Comparison of ENCODE assay signal across 29 cellular contexts in genomic region chr5:14669415-14669814, GRCh38. TPM values are rescaled to one million over a fixed set of nuclear protein-coding genes. Genes with fewer than 3 reads are reported as not detected.
A peak's percentile ranks its signal among the peaks of the same experiment; 100 is the strongest.
DNase-seq lines count a peak whose midpoint lies in the region; ATAC-seq, FAIRE-seq and TF ChIP-seq lines count a peak whose summit lies in the region.
"Had no signal": no experiment of that assay in that cellular context is flagged by ENCODE, and none has a peak within 500 bp of the region (broad histone marks: within the 10 kb centered on the region; RNA-seq: fewer than 3 reads in every experiment).

No MANE protein-coding gene starts in this region.

- RAD21 ChIA-PET in GM12878 (lab: Charles Lee; ENCODE audit: unreplicated experiment) = interaction anchor here (1.1 to 4.8 kb wide), 5 partner anchors 9 to 467 kb away, joined by 3 to 33 read pairs (median 4); no protein-coding TSS in a partner anchor

- H4K20me1 ChIP-seq in HepG2 (ENCODE audit: insufficient read depth, low read length) = peaks cover 27% of the 10 kb centered on the region
- H4K20me1 ChIP-seq in GM12878 (ENCODE audit: control insufficient read depth, insufficient read depth) = no peaks in the 10 kb centered on the region; the same call in 1 of the 2 replicates

- H2AFZ ChIP-seq in HepG2 (ENCODE audit: low read length) = no peak overlapping the region
- no peak overlapping the region for H2AFZ ChIP-seq in GM12878 (ENCODE audit: control insufficient read depth, low read depth, low read length)

- no peak for TF ChIP-seq EP300 in HepG2 (IDR thresholded peaks at IDR 0.05; ENCODE audit: low read depth in 2 of 2, low read length in 2 of 2)
- TF ChIP-seq EP300 in HepG2 (CRISPR knock-in tag; IDR thresholded peaks at IDR 0.05; ENCODE audit: borderline replicate concordance) = no peak
- no peak for TF ChIP-seq EP300 in GM12878 (IDR thresholded peaks at IDR 0.05; ENCODE audit: borderline replicate concordance in 1 of 2, control insufficient read depth in 1 of 2, low read depth in 2 of 2, low read length in 2 of 2)

- H3K79me2 ChIP-seq in HepG2 (ENCODE audit: insufficient read depth, low read length) (peaks cover 95% of the 10 kb centered on the region), GM12878 (ENCODE audit: control insufficient read depth, insufficient read depth, low read length) (peaks cover 99% of the 10 kb centered on the region)

- ATAC-seq in HepG2 (no peak), right lobe of liver (no peak), GM12878 (no peak), GM18870 (IDR thresholded peaks at IDR 0.05; ENCODE audit: unreplicated experiment) (no peak)
- no peak for ATAC-seq in stimulated activated naive CD8-positive, alpha-beta T cell treated with anti-CD3 and anti-CD28 coated beads, Interleukin-15, amount 100 ng/mL, for 72 hours
- ATAC-seq: gastroesophageal sphincter, left lung, T-cell had no signal

- no peak for TF ChIP-seq POLR2A in HepG2 (IDR thresholded peaks at IDR 0.05; ENCODE audit: insufficient read depth in 1 of 2, low read depth in 2 of 2, low read length in 2 of 2)
- TF ChIP-seq POLR2A in right lobe of liver (IDR thresholded peaks at IDR 0.05) = no peak
- TF ChIP-seq POLR2A in GM12878 (IDR thresholded peaks at IDR 0.05; ENCODE audit: low read depth, low read length) = no peak

- WGBS in HepG2 (ENCODE audit: low lambda C conversion rate) = 96% methylated on average over 5 of the region's 5 CpGs
- 86% methylated on average over 5 of the region's 5 CpGs for WGBS in right lobe of liver (ENCODE audit: insufficient coverage, low coverage, low lambda C conversion rate, missing lambda C conversion rate)
- WGBS in GM12878 (ENCODE audit: insufficient coverage, insufficient replicate concordance, low lambda C conversion rate, missing lambda C conversion rate) = 2% methylated on average over 5 of the region's 5 CpGs

- POLR2A ChIA-PET in HepG2 (lab: Yijun Ruan, JAX) = no interaction called here
- POLR2A ChIA-PET in GM12878 (lab: Charles Lee) = interaction anchor here (0.7 kb wide), 1 partner anchor 9 kb away, joined by 3 read pairs; no protein-coding TSS in a partner anchor

- in situ Hi-C loops in HepG2 (cut with HindIII; ENCODE audit: extremely low pct_ligation_motif_present, low pct_unique_long_range_greater_than_20kb) (no loop called here), GM12878 (cut with MboI) (loop anchor here (25.0 kb wide), 1 partner anchor 507 kb away; no protein-coding TSS in a partner anchor)

- H3K4me3 ChIP-seq in HepG2 (replicated peaks in 1 of 3; ENCODE audit: insufficient read depth in 1 of 3, low read depth in 2 of 3, low read length in 3 of 3) (no peak overlapping the region), right lobe of liver (no peak overlapping the region), GM12878 (peak overlapping the region; percentile 84)
- H3K4me3 ChIP-seq: gastroesophageal sphincter, HAP-1, left lung, Peyer's patch, SJCRH30, stomach, transverse colon had no signal

- H3K4me3 Mint-ChIP-seq in IgD-negative memory B cell = peak overlapping the region in 3 of 4 donors; percentile 38 to 98 (median 68)
- H3K4me3 Mint-ChIP-seq in stimulated activated naive CD8-positive, alpha-beta T cell treated with anti-CD3 and anti-CD28 coated beads, Interleukin-15, amount 100 ng/mL, for 72 hours = peak overlapping the region; percentile 95 to 96
- H3K4me3 Mint-ChIP-seq: activated CD4-positive, alpha-beta memory T cell treated with anti-CD3 and anti-CD28 coated beads for 36 hours; mesothelial cell of epicardium had no signal

- TF ChIP-seq CTCF in HepG2 (CRISPR knock-in tag; IDR thresholded peaks at IDR 0.05) = no peak
- TF ChIP-seq CTCF in right lobe of liver (IDR thresholded peaks at IDR 0.05) = no peak
- TF ChIP-seq CTCF in GM12878 (IDR thresholded peaks at IDR 0.05 in 2 of 3, conservative IDR thresholded peaks at IDR 0.05 in 1 of 3; ENCODE audit: control insufficient read depth in 2 of 3, extremely low read depth in 1 of 3, insufficient read depth in 1 of 3, low read depth in 3 of 3, low read length in 3 of 3) = no peak

- CTCF ChIA-PET in HepG2 (lab: Yijun Ruan, JAX; ENCODE audit: low intra/inter-chr PET ratio, low total read pairs) = no interaction called here
- CTCF ChIA-PET in GM12878 (lab: Yijun Ruan, JAX) = interaction anchor here (0.7 to 1.5 kb wide), 7 partner anchors 9 to 57 kb away, joined by 3 to 6 read pairs (median 4); no protein-coding TSS in a partner anchor

- H3K9me3 Mint-ChIP-seq in IgD-negative memory B cell = no peaks in the 10 kb centered on the region
- H3K9me3 Mint-ChIP-seq in stimulated activated naive CD8-positive, alpha-beta T cell treated with anti-CD3 and anti-CD28 coated beads, Interleukin-15, amount 100 ng/mL, for 72 hours = no peaks in the 10 kb centered on the region
- H3K9me3 Mint-ChIP-seq: activated CD4-positive, alpha-beta memory T cell treated with anti-CD3 and anti-CD28 coated beads for 36 hours; mesothelial cell of epicardium; naive B cell; T-cell had no signal

- DNase-seq in HepG2 (ENCODE audit: low spot score) (no peak), right lobe of liver (no peak), GM12878 (ENCODE audit: low read depth, low spot score) (no peak), mesenteric fat pad (ENCODE audit: low spot score) (no peak), NCI-H2107 treated with DMSO at 0.1 percent for 48 hours (lab: John Stamatoyannopoulos, UW; ENCODE audit: unreplicated experiment) (no peak)
- no peak for DNase-seq in stimulated activated naive CD8-positive, alpha-beta T cell treated with anti-CD3 and anti-CD28 coated beads, Interleukin-15, amount 100 ng/mL, for 72 hours
- DNase-seq: activated CD4-positive, alpha-beta memory T cell treated with anti-CD3 and anti-CD28 coated beads for 36 hours; activated CD4-positive, CD25-positive, alpha-beta regulatory T cell treated with anti-CD3 and anti-CD28 coated beads, Interleukin-2, amount 50 U/mL, for 72 hours; activated effector memory CD4-positive, alpha-beta T cell treated with Interleukin-2 at 50 U/mL for 16 hours; activated T-cell treated with anti-CD3 and anti-CD28 coated beads for 4 hours; Calu3; dermis blood vessel endothelial cell; hippocampal formation; left lung; naive B cell; NCI-H2029; NCI-H526 treated with DMSO at 0.1 percent for 48 hours; Peyer's patch; SJCRH30; stomach; T-cell; transverse colon had no signal

- TF ChIP-seq RAD21 in HepG2 (CRISPR knock-in tag; IDR thresholded peaks at IDR 0.05) = no peak
- TF ChIP-seq RAD21 in GM12878 (IDR thresholded peaks at IDR 0.05; ENCODE audit: insufficient read depth, low read depth, low read length) = no peak

- no peaks in the 10 kb centered on the region for H3K27me3 Mint-ChIP-seq in IgD-negative memory B cell
- no peaks in the 10 kb centered on the region for H3K27me3 Mint-ChIP-seq in stimulated activated naive CD8-positive, alpha-beta T cell treated with anti-CD3 and anti-CD28 coated beads, Interleukin-15, amount 100 ng/mL, for 72 hours
- H3K27me3 Mint-ChIP-seq: activated CD4-positive, alpha-beta memory T cell treated with anti-CD3 and anti-CD28 coated beads for 36 hours; naive B cell; T-cell had no signal

- SMC1A ChIA-PET in GM12878 (lab: Charles Lee; ENCODE audit: uncharacterized antibody, unreplicated experiment) = interaction anchor here (0.8 to 5.0 kb wide), 9 partner anchors 8 to 501 kb away, joined by 3 to 55 read pairs (median 5); no protein-coding TSS in a partner anchor

- peaks cover 64 to 72% (median 69%) of the 10 kb centered on the region in 3 donors for H3K4me1 Mint-ChIP-seq in IgD-negative memory B cell
- H3K4me1 Mint-ChIP-seq in stimulated activated naive CD8-positive, alpha-beta T cell treated with anti-CD3 and anti-CD28 coated beads, Interleukin-15, amount 100 ng/mL, for 72 hours = peaks cover 85% of the 10 kb centered on the region

- BruUV-seq in HepG2 (replicated peaks; lab: Mats Ljungman, UMichigan) = no TSS peak
- no TSS peak for BruUV-seq in GM12878 (replicated peaks; lab: Mats Ljungman, UMichigan)

- no peaks in the 10 kb centered on the region for H3K27me3 ChIP-seq in HepG2 (ENCODE audit: control insufficient read depth in 1 of 2, insufficient read depth in 2 of 2, low read length in 2 of 2)
- no peaks in the 10 kb centered on the region for H3K27me3 ChIP-seq in right lobe of liver
- H3K27me3 ChIP-seq in GM12878 (replicated peaks in 1 of 2; ENCODE audit: control insufficient read depth in 2 of 2, insufficient read depth in 2 of 2, low read length in 1 of 2) = no peaks in the 10 kb centered on the region
- H3K27me3 ChIP-seq: gastroesophageal sphincter, left lung, Peyer's patch, SJCRH30, stomach, transverse colon had no signal

- H3K36me3 ChIP-seq in HepG2 (replicated peaks in 1 of 2; ENCODE audit: control insufficient read depth in 1 of 2, insufficient read depth in 2 of 2, low read length in 2 of 2) = peaks cover 2 to 10% of the 10 kb centered on the region in 2 experiments; a peak in 3 of 5 replicates
- H3K36me3 ChIP-seq in right lobe of liver = no peaks in the 10 kb centered on the region
- peaks cover 0 to 9% of the 10 kb centered on the region in 2 experiments; a peak in 1 of 4 replicates for H3K36me3 ChIP-seq in GM12878 (ENCODE audit: control insufficient read depth in 2 of 2, insufficient read depth in 2 of 2, low read length in 1 of 2)
- H3K36me3 ChIP-seq: HAP-1, SJCRH30, transverse colon had no signal

- peaks cover 2% of the 10 kb centered on the region for H3K36me3 Mint-ChIP-seq in IgD-negative memory B cell
- H3K36me3 Mint-ChIP-seq: mesothelial cell of epicardium had no signal

- H3K9ac ChIP-seq in HepG2 (ENCODE audit: insufficient read depth, low read depth, low read length) (no peak overlapping the region), GM12878 (ENCODE audit: control insufficient read depth, insufficient read depth, low read length) (peak overlapping the region; percentile 62)

- peak overlapping the region in 1 of 3 donors; percentile 67 for H3K27ac Mint-ChIP-seq in IgD-negative memory B cell
- no peak overlapping the region for H3K27ac Mint-ChIP-seq in stimulated activated naive CD8-positive, alpha-beta T cell treated with anti-CD3 and anti-CD28 coated beads, Interleukin-15, amount 100 ng/mL, for 72 hours
- H3K27ac Mint-ChIP-seq: mesothelial cell of epicardium had no signal

- intact Hi-C loops in HepG2 (cut with micrococcal nuclease; ENCODE audit: unreplicated experiment) (loop anchor here (10.0 kb wide), 1 partner anchor 525 kb away; the partner anchor contains the start of gene TRIO), right lobe of liver (cut with DNase I) (no loop called here), GM12878 (cut with micrococcal nuclease; ENCODE audit: unreplicated experiment) (loop anchor here (5.0 kb wide), 2 partner anchors 417 to 522 kb away; no protein-coding TSS in a partner anchor)

- H3K9me3 ChIP-seq in HepG2 (ENCODE audit: low read length) (no peaks in the 10 kb centered on the region), right lobe of liver (no peaks in the 10 kb centered on the region), GM12878 (replicated peaks; ENCODE audit: control insufficient read depth, insufficient read depth, low read length) (no peaks in the 10 kb centered on the region)
- H3K9me3 ChIP-seq: gastroesophageal sphincter, HAP-1, left lung, Peyer's patch, SJCRH30, stomach, transverse colon had no signal

- H3K4me1 ChIP-seq in HepG2 (ENCODE audit: insufficient read depth, low read length) (peaks cover 78% of the 10 kb centered on the region), right lobe of liver (peaks cover 0 to 76% (median 29%) of the 10 kb centered on the region in 4 donors), GM12878 (ENCODE audit: control insufficient read depth, insufficient read depth, low read length) (peaks cover 35% of the 10 kb centered on the region)
- H3K4me1 ChIP-seq: SJCRH30 had no signal

- no peak for FAIRE-seq in HepG2 (lab: Jason Lieb, UNC)
- FAIRE-seq in GM12878 (lab: Jason Lieb, UNC) = no peak
- FAIRE-seq: endometrium, GM19239 had no signal

- H3K27ac ChIP-seq in HepG2 (ENCODE audit: extremely low read length, insufficient read depth, low read length) = no peak overlapping the region
- H3K27ac ChIP-seq in right lobe of liver = peak overlapping the region in 1 of 3 donors; percentile 63
- peak overlapping the region; percentile 62 for H3K27ac ChIP-seq in GM12878 (ENCODE audit: control insufficient read depth, insufficient read depth)
- H3K27ac ChIP-seq: gastroesophageal sphincter, left lung, Peyer's patch, SJCRH30, stomach, transverse colon had no signal

- H3K4me2 ChIP-seq in HepG2 (ENCODE audit: low read depth, low read length) = no peak overlapping the region
- peak overlapping the region; percentile 94 for H3K4me2 ChIP-seq in GM12878 (ENCODE audit: control insufficient read depth, insufficient read depth)

RNA-seq across cellular contexts. Expression of gene OTULIN, which starts 4.9 kb away (rescaled TPM):
- total RNA-seq in HepG2 (2016; rRNA removed; fragmentation: Illumina TruSeq; extraction: Trizol) (31.9 and 34.8 TPM in 2 replicates), right lobe of liver (10 to 100 TPM; 25.2 to 34.8 (median 29.2) TPM), GM12878 (2014; rRNA removed) (44.0 and 44.1 TPM in 2 replicates), GM12878 (2014; rRNA removed; fragmentation: Illumina TruSeq; extraction: Trizol) (31.6 and 35.0 TPM in 2 replicates), GM12878 (2021) (70.5 and 72.0 TPM in 2 replicates), mesenteric fat pad (27.1 TPM)
- total RNA-seq in HepG2 (2016; cell fraction: cytosol; rRNA removed; fragmentation: Illumina TruSeq; extraction: Trizol; ENCODE audit: low read depth) = 16.9 and 21.4 TPM in 2 replicates
- total RNA-seq in HepG2 (2016; cell fraction: insoluble cytoplasmic fraction; rRNA removed; fragmentation: Illumina TruSeq; extraction: Trizol) = 31.8 and 34.4 TPM in 2 replicates
- 19.5 and 20.6 TPM in 2 replicates for total RNA-seq in HepG2 (2016; cell fraction: membrane; rRNA removed; fragmentation: Illumina TruSeq; extraction: Trizol)
- 45.8 and 50.5 TPM in 2 replicates for total RNA-seq in HepG2 (2016; cell fraction: nucleus; rRNA removed; fragmentation: Illumina TruSeq; extraction: Trizol)
- polyA plus RNA-seq in HepG2 (2011; rRNA removed) (7.0 and 8.9 TPM in 2 replicates), IgD-negative memory B cell (20.9 TPM), GM12878 (2011; rRNA removed) (34.1 and 44.0 TPM in 2 replicates), GM12878 (2014; fragmentation: Illumina TruSeq; extraction: Trizol) (22.2 and 22.6 TPM in 2 replicates), GM12878 (2014; fragmentation: Nextera tagmentation; extraction: Ambion mirVana) (1 to 10 TPM; 6.6 to 9.9 TPM), GM12878 (2014; rRNA removed) (25.8 and 41.0 TPM in 2 replicates), GM12878 (2016; fragmentation: Nextera tagmentation; extraction: Ambion mirVana) (10 to 100 TPM in 1 of 2 experiments, 1 to 10 TPM in 1; 7.2 to 40.8 TPM)
- polyA plus RNA-seq in HepG2 (2011; cell fraction: cytosol; rRNA removed) = 4.9 and 6.8 TPM in 2 replicates
- polyA plus RNA-seq in HepG2 (2011; cell fraction: nucleus; rRNA removed) = 10.3 and 10.8 TPM in 2 replicates
- polyA plus RNA-seq in HepG2 (2012) = 6.9 and 8.0 TPM in 2 replicates
- polyA plus RNA-seq in HepG2 (2016; cell fraction: cytosol; fragmentation: Illumina TruSeq; extraction: Trizol; ENCODE audit: low read depth) = 3.0 and 5.2 TPM in 2 replicates
- 21.4 and 24.2 TPM in 2 replicates for polyA plus RNA-seq in HepG2 (2016; cell fraction: insoluble cytoplasmic fraction; fragmentation: Illumina TruSeq; extraction: Trizol; ENCODE audit: low read depth)
- 8.4 and 9.0 TPM in 2 replicates for polyA plus RNA-seq in HepG2 (2016; cell fraction: membrane; fragmentation: Illumina TruSeq; extraction: Trizol; ENCODE audit: low read depth)
- 20.2 and 24.3 TPM in 2 replicates for polyA plus RNA-seq in HepG2 (2016; cell fraction: nucleus; fragmentation: Illumina TruSeq; extraction: Trizol; ENCODE audit: insufficient read depth, low read depth)
- polyA minus RNA-seq in HepG2 (2011; rRNA and poly(A)+ RNA removed; ENCODE audit: low replicate concordance) = 31.4 and 78.2 TPM in 2 replicates
- polyA minus RNA-seq in HepG2 (2011; cell fraction: cytosol; rRNA and poly(A)+ RNA removed) = 8.8 and 9.8 TPM in 2 replicates
- polyA minus RNA-seq in HepG2 (2011; cell fraction: nucleus; rRNA and poly(A)+ RNA removed) = 72.2 and 76.3 TPM in 2 replicates
- total RNA-seq in GM12878 (2013; cell fraction: nucleolus; rRNA removed) = 143 and 160 TPM in 2 replicates
- 7.2 TPM for polyA plus RNA-seq in GM12878 (2011; ENCODE audit: low read depth)
- 19.9 and 20.5 TPM in 2 replicates for polyA plus RNA-seq in GM12878 (2011; cell fraction: cytosol; rRNA removed)
- polyA plus RNA-seq in GM12878 (2011; cell fraction: nucleus; rRNA removed) = 32.5 and 35.2 TPM in 2 replicates
- 12.6 and 16.9 TPM in 2 replicates for polyA plus RNA-seq in GM12878 (2012)
- polyA minus RNA-seq in GM12878 (2011; rRNA and poly(A)+ RNA removed) = 32.6 and 45.4 TPM in 2 replicates
- 13.3 and 16.3 TPM in 2 replicates for polyA minus RNA-seq in GM12878 (2011; cell fraction: cytosol; rRNA and poly(A)+ RNA removed)
- polyA minus RNA-seq in GM12878 (2011; cell fraction: nucleus; rRNA and poly(A)+ RNA removed) = 50.4 and 91.6 TPM in 2 replicates

Comparison
In these comparisons a context has a peak if more than half of its experiments do, and no peak if none do; other contexts are left out.
1. intact Hi-C loops: an anchor here in HepG2 (10.0 kb wide) and GM12878 (5.0 kb wide); none called in right lobe of liver.